In genomic region chr11:126403658-126404057, GRCh38 we compare ENCODE assay signal across 2 cellular contexts.
TF ChIP-seq lines count a peak whose summit lies in the region.

No MANE protein-coding gene starts in this region.

TF ChIP-seq in GM12891, 5 proteins besides CTCF, POLR2A, EP300 and RAD21 (continued from another document):
- TF ChIP-seq POU2F2 (IDR thresholded peaks at IDR 0.05; ENCODE audit: low read depth, low read length) = peak; percentile 78; the same call in 1 of the 2 replicates
- TF ChIP-seq POLR2AphosphoS5 (IDR thresholded peaks at IDR 0.05; ENCODE audit: low read depth, low read length) = no peak

TF ChIP-seq in GM12878, 131 proteins besides CTCF, POLR2A, EP300 and RAD21 (continued from another document):
- TF ChIP-seq RUNX3 (IDR thresholded peaks at IDR 0.05; ENCODE audit: low read length) = 0 out of 2 replicates have a peak, but pooled peaks have one; percentile 14
- no peak for TF ChIP-seq SMAD1 (IDR thresholded peaks at IDR 0.05; ENCODE audit: low read depth, partially characterized antibody)
- TF ChIP-seq SMARCA5 (IDR thresholded peaks at IDR 0.05) = no peak
- TF ChIP-seq TARDBP (IDR thresholded peaks at IDR 0.05; ENCODE audit: borderline replicate concordance) = no peak
- TF ChIP-seq MTA2 (IDR thresholded peaks at IDR 0.05; ENCODE audit: low read depth) = no peak
- peak; percentile 61 to 64; a peak in 3 of 4 replicates for TF ChIP-seq BHLHE40 (IDR thresholded peaks at IDR 0.05; ENCODE audit: borderline replicate concordance in 1 of 2, low read depth in 2 of 2, low read length in 1 of 2)
- TF ChIP-seq MTA3 (IDR thresholded peaks at IDR 0.05; ENCODE audit: borderline replicate concordance, low read length) = no peak
- no peak for TF ChIP-seq BCLAF1 (IDR thresholded peaks at IDR 0.05)
- TF ChIP-seq STAT1 (conservative IDR thresholded peaks at IDR 0.05) = no peak
- no peak for TF ChIP-seq ZZZ3 (IDR thresholded peaks at IDR 0.05; ENCODE audit: control insufficient read depth, insufficient read length, low read depth)
- peak; percentile 70; the same call in 1 of the 3 replicates for TF ChIP-seq POU2F2 (IDR thresholded peaks at IDR 0.05; ENCODE audit: borderline replicate concordance, low read depth, low read length)
- TF ChIP-seq ELK1 (IDR thresholded peaks at IDR 0.05; ENCODE audit: low read depth, low read length) = no peak
- TF ChIP-seq HDAC2 (IDR thresholded peaks at IDR 0.05) = no peak
- no peak for TF ChIP-seq BCL3 (IDR thresholded peaks at IDR 0.05; ENCODE audit: borderline replicate concordance, insufficient read depth, low read depth, low read length, poor library complexity, severe bottlenecking)
- no peak for TF ChIP-seq IKZF2 (IDR thresholded peaks at IDR 0.05)
- TF ChIP-seq ZNF24 (IDR thresholded peaks at IDR 0.05) = no peak
- no peak for TF ChIP-seq TCF12 (IDR thresholded peaks at IDR 0.05; ENCODE audit: low read depth, low read length)
- TF ChIP-seq GABPA (IDR thresholded peaks at IDR 0.05; ENCODE audit: low read depth) = no peak
